ENCODE assay signal across 16 cellular contexts in the genomic region with DNA sequence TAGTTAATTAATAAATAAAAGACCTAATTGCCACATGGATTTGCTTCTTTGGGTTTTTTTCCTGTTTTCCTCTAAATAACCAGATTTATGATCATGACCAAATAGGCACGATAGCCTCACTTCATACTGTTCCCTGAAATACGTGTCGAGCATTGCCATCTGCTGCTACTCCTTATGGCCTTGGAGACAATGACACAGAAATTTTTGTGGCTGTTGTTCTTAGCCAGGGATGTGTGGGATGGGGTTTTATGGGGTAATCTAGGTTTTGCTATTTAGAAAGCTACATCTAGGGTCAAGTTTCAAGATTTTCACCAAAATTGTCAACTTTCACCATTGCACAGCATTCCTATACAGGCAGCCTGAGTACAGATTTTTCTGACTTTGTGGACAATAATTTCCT.
DNase-seq lines count a peak whose midpoint lies in the region; ATAC-seq and TF ChIP-seq lines count a peak whose summit lies in the region.
"Had no signal": no experiment of that assay in that cellular context is flagged by ENCODE, and none has a peak within 500 bp of the region (broad histone marks: within the 10 kb centered on the region; RNA-seq: fewer than 3 reads in every experiment).

No MANE protein-coding gene starts in this region.

- ATAC-seq in RWPE2 (ENCODE audit: low read depth) = no peak
- ATAC-seq: Right ventricle myocardium inferior had no signal

- H3K4me3 ChIP-seq in RWPE2 (ENCODE audit: severe bottlenecking) (no peak overlapping the region), smooth muscle cell (no peak overlapping the region)
- no peak overlapping the region for H3K4me3 ChIP-seq in effector memory CD4-positive, alpha-beta T cell (ENCODE audit: insufficient read depth, low read depth, low read length, poor library complexity, severe bottlenecking)
- H3K4me3 ChIP-seq: HAP-1, PC-9 had no signal

- POLR2A ChIA-PET in RWPE1 (lab: Yijun Ruan, JAX; ENCODE audit: low non-redundant PET) = no interaction called here

- H3K4me1 ChIP-seq in RWPE2 (ENCODE audit: insufficient read depth, poor library complexity, severe bottlenecking) (peaks cover 41% of the 10 kb centered on the region), smooth muscle cell (ENCODE audit: low read depth) (peaks cover 17% of the 10 kb centered on the region)
- H3K4me1 ChIP-seq in effector memory CD4-positive, alpha-beta T cell (ENCODE audit: control insufficient read depth, insufficient read depth, low read length, poor library complexity, severe bottlenecking) = no peaks in the 10 kb centered on the region

- DNase-seq in NCI-H82 (lab: John Stamatoyannopoulos, UW) = peak; percentile 4
- no peak for DNase-seq in NCI-H82 treated with DMSO at 0.1 percent for 48 hours (lab: John Stamatoyannopoulos, UW; ENCODE audit: unreplicated experiment)
- DNase-seq in RWPE2 (ENCODE audit: low spot score) = no peak
- peak; percentile 45 for DNase-seq in fibroblast of peridontal ligament (ENCODE audit: extremely low read depth)
- DNase-seq in smooth muscle cell (lab: John Stamatoyannopoulos, UW; ENCODE audit: unreplicated experiment) = no peak
- DNase-seq in RWPE1 (ENCODE audit: low spot score) = no peak
- DNase-seq in effector memory CD4-positive, alpha-beta T cell = no peak
- DNase-seq in NCI-H1092 treated with DMSO at 0.1 percent for 48 hours (lab: John Stamatoyannopoulos, UW) = no peak
- DNase-seq: EL, NCI-H1417, NCI-H2171, PC-9, SK-N-SH had no signal

- H3F3A ChIP-seq in smooth muscle cell (ENCODE audit: low read depth) = peaks cover 12% of the 10 kb centered on the region

- no peaks in the 10 kb centered on the region for H3K36me3 ChIP-seq in RWPE2 (ENCODE audit: low read depth)
- H3K36me3 ChIP-seq in smooth muscle cell (ENCODE audit: low read depth) = no peaks in the 10 kb centered on the region
- H3K36me3 ChIP-seq in effector memory CD4-positive, alpha-beta T cell (ENCODE audit: control insufficient read depth, insufficient read depth, low read length) = no peaks in the 10 kb centered on the region
- H3K36me3 ChIP-seq: HAP-1 had no signal

- TF ChIP-seq CTCF in RWPE2 (IDR thresholded peaks at IDR 0.05; ENCODE audit: poor library complexity, severe bottlenecking) = no peak
- no peak for TF ChIP-seq CTCF in smooth muscle cell (IDR thresholded peaks at IDR 0.05; ENCODE audit: borderline replicate concordance, insufficient read depth, poor library complexity, severe bottlenecking)
- TF ChIP-seq CTCF in RWPE1 (conservative IDR thresholded peaks at IDR 0.05; ENCODE audit: low read depth) = no peak

- H3K4me2 ChIP-seq in smooth muscle cell = peak overlapping the region; percentile 18
- H3K4me2 ChIP-seq: PC-9, SK-N-SH had no signal

- H3K27me3 ChIP-seq in RWPE2 (ENCODE audit: insufficient read depth, poor library complexity, severe bottlenecking) (no peaks in the 10 kb centered on the region), smooth muscle cell (ENCODE audit: low read depth) (no peaks in the 10 kb centered on the region)
- H3K27me3 ChIP-seq in effector memory CD4-positive, alpha-beta T cell (replicated peaks; ENCODE audit: control insufficient read depth, insufficient read depth, low read length, poor library complexity, severe bottlenecking) = no peaks in the 10 kb centered on the region

- 40% methylated on average over 3 of the region's 3 CpGs for WGBS in smooth muscle cell (ENCODE audit: low lambda C conversion rate)

- no peaks in the 10 kb centered on the region for H4K20me1 ChIP-seq in smooth muscle cell (ENCODE audit: low read depth)

- no peak overlapping the region for H2AFZ ChIP-seq in smooth muscle cell (ENCODE audit: low read depth)
- H2AFZ ChIP-seq: PC-9 had no signal

- H3K9me3 ChIP-seq in RWPE2 (ENCODE audit: severe bottlenecking) (no peaks in the 10 kb centered on the region), smooth muscle cell (replicated peaks; ENCODE audit: low read depth) (no peaks in the 10 kb centered on the region)
- H3K9me3 ChIP-seq in effector memory CD4-positive, alpha-beta T cell (ENCODE audit: control insufficient read depth, low read length) = no peaks in the 10 kb centered on the region
- H3K9me3 ChIP-seq: HAP-1, SK-N-SH had no signal

- H3K79me2 ChIP-seq in smooth muscle cell (ENCODE audit: low read depth) = no peaks in the 10 kb centered on the region

- CTCF ChIA-PET in RWPE1 (lab: Yijun Ruan, JAX) = no interaction called here

- no peak overlapping the region for H3K9ac ChIP-seq in smooth muscle cell (ENCODE audit: low read depth)
- H3K9ac ChIP-seq: SK-N-SH had no signal

- peak overlapping the region; percentile 30 for H3K27ac ChIP-seq in RWPE2 (ENCODE audit: poor library complexity, severe bottlenecking)
- no peak overlapping the region for H3K27ac ChIP-seq in smooth muscle cell (ENCODE audit: low read depth)
- H3K27ac ChIP-seq in RWPE1 = no peak overlapping the region
- no peak overlapping the region for H3K27ac ChIP-seq in effector memory CD4-positive, alpha-beta T cell (ENCODE audit: insufficient read depth, low read length, poor library complexity, severe bottlenecking)
- H3K27ac ChIP-seq: C4-2B, PC-9 had no signal

Comparison
In these comparisons a context has a peak if more than half of its experiments do, and no peak if none do; other contexts are left out.
1. DNase-seq: peak in NCI-H82 (single experiment) and fibroblast of peridontal ligament (single experiment); none in NCI-H82 treated with DMSO at 0.1 percent for 48 hours (single experiment), RWPE2 (single experiment), smooth muscle cell (single experiment), RWPE1 (single experiment), effector memory CD4-positive, alpha-beta T cell (0 of 3) and NCI-H1092 treated with DMSO at 0.1 percent for 48 hours (single experiment).